Comparison of ENCODE assay signal across 9 cellular contexts in the genomic region with DNA sequence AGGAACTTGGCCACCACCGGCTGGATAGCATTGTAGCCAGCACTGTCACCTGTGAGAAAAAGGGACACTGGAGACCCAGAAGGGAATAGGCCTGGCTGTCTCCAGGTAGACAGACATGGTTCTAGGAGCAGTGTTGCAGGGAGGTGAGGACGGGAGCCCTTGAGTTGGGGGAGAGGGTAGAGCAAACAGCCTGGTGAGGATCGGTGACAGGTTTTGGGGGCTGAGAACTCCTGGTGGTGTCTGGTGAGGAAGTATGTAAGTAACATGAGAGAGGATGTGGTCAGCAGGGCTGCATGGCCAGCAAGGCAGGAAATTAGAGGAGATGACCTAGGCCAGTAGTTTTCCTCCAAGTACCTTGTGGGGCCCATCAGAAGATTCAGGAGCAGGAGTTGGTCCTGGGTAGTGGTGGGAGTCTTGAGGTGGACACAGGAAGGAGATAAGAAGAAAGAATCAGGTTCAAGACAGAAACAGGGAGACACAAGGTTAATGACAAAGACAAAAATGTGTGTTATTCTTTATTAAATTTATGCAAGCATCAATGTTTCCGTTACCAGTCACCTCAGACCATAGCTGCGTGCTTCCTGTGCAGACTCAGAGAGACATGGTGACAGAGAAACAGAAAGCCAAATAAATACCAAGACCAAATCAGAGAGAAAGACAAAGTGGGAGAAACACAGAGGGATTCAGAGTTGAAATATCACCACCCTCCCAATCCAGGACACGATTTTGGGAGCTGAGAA. TPM values are rescaled to one million over a fixed set of nuclear protein-coding genes. Genes with fewer than 3 reads are reported as not detected.
A peak's percentile ranks its signal among the peaks of the same experiment; 100 is the strongest.
DNase-seq lines count a peak whose midpoint lies in the region; ATAC-seq and TF ChIP-seq lines count a peak whose summit lies in the region.
"Had no signal": no experiment of that assay in that cellular context is flagged by ENCODE, and none has a peak within 500 bp of the region (broad histone marks: within the 10 kb centered on the region; RNA-seq: fewer than 3 reads in every experiment).

A gene (minus strand): TSS at position 491 of the 740 bp plus-strand sequence. CDS start 460 bp downstream, at position 31.

- H3K9me3 Mint-ChIP-seq in naive thymus-derived CD8-positive, alpha-beta T cell: no peaks in the 10 kb centered on the region

- no peaks in the 10 kb centered on the region for H3K27me3 Mint-ChIP-seq in naive thymus-derived CD8-positive, alpha-beta T cell

- no peak for TF ChIP-seq CTCF in HL-60 (IDR thresholded peaks at IDR 0.05; ENCODE audit: insufficient read depth, low read length)

- H3K27ac ChIP-seq in HL-60 (replicated peaks): peak within 1 kb of the TSS; percentile 90
- H3K27ac ChIP-seq: epithelial cell of prostate had no signal

- H3K4me3 Mint-ChIP-seq in naive thymus-derived CD8-positive, alpha-beta T cell: peak within 1 kb of the TSS; percentile 94 to 100 (median 98)

- peak; percentile 42 for ATAC-seq in GM18505 (IDR thresholded peaks at IDR 0.05; ENCODE audit: unreplicated experiment)
- peak; percentile 57 to 71 for ATAC-seq in naive thymus-derived CD8-positive, alpha-beta T cell

- H3K27me3 ChIP-seq in HL-60 (ENCODE audit: insufficient read depth, poor library complexity, severe bottlenecking): no peaks in the 10 kb centered on the region

- peaks cover under 1 to 15% (median 4%) of the 10 kb centered on the region in 3 donors for H3K36me3 Mint-ChIP-seq in naive thymus-derived CD8-positive, alpha-beta T cell

- TF ChIP-seq POLR2A in GM18505 (IDR thresholded peaks at IDR 0.05; ENCODE audit: borderline replicate concordance, extremely low read depth, insufficient read depth, insufficient read length): peak; percentile 44

- POLR2A ChIA-PET in naive thymus-derived CD8-positive, alpha-beta T cell (lab: Charles Lee): interaction anchor here (0.8 to 10.3 kb wide), 13 partner anchors 10 to 265 kb away, joined by 3 to 135 read pairs (median 4); a partner anchor contains a TSS

- DNase-seq in HL-60 (ENCODE audit: low read depth in 1 of 2, low spot score in 1 of 2): peak in 1 of 2 experiments; percentile 34
- DNase-seq in activated naive CD4-positive, alpha-beta T cell treated with anti-CD3 and anti-CD28 coated beads, Interleukin-2, amount 50 U/mL, for 16 hours: peak; percentile 54
- peak in 9 of 10 donors; percentile 42 to 90 (median 79) for DNase-seq in naive thymus-derived CD8-positive, alpha-beta T cell
- DNase-seq in NCI-H2227 (lab: John Stamatoyannopoulos, UW; ENCODE audit: unreplicated experiment): no peak
- no peak for DNase-seq in COR-L47 (lab: John Stamatoyannopoulos, UW)
- DNase-seq in superior temporal gyrus (ENCODE audit: extremely low spot score): no peak
- no peak for DNase-seq in DMS114 treated with DMSO at 0.1 percent for 48 hours (lab: John Stamatoyannopoulos, UW; ENCODE audit: unreplicated experiment)

- peaks cover 39 to 80% (median 71%) of the 10 kb centered on the region in 4 donors for H3K4me1 Mint-ChIP-seq in naive thymus-derived CD8-positive, alpha-beta T cell

- H3K4me3 ChIP-seq in HL-60 (replicated peaks; ENCODE audit: insufficient read depth, low read length): no peak within 1 kb of the TSS

- H3K27ac Mint-ChIP-seq in naive thymus-derived CD8-positive, alpha-beta T cell: peak within 1 kb of the TSS; percentile 97 to 100 (median 100)

RNA-seq across cellular contexts. Expression of the gene that starts here (rescaled TPM):
- 100 to 1,000 TPM; 287 to 291 TPM for total RNA-seq in naive thymus-derived CD8-positive, alpha-beta T cell
- 100 to 1,000 TPM; 136 to 240 (median 150) TPM for polyA plus RNA-seq in naive thymus-derived CD8-positive, alpha-beta T cell

Comparison
In these comparisons a context has a peak if more than half of its experiments do, and no peak if none do; other contexts are left out.
1. DNase-seq: peak in activated naive CD4-positive, alpha-beta T cell treated with anti-CD3 and anti-CD28 coated beads, Interleukin-2, amount 50 U/mL, for 16 hours (single experiment) and naive thymus-derived CD8-positive, alpha-beta T cell (9 of 10); none in NCI-H2227 (single experiment), COR-L47 (single experiment), superior temporal gyrus (single experiment) and DMS114 treated with DMSO at 0.1 percent for 48 hours (single experiment).